ENCODE assay signal across 33 cellular contexts in genomic region chr7:10484767-10485166, GRCh38.
DNase-seq lines count a peak whose midpoint lies in the region; ATAC-seq, FAIRE-seq and TF ChIP-seq lines count a peak whose summit lies in the region.
"Had no signal": no experiment of that assay in that cellular context is flagged by ENCODE, and none has a peak within 500 bp of the region (broad histone marks: within the 10 kb centered on the region; RNA-seq: fewer than 3 reads in every experiment).

No MANE protein-coding gene starts in this region.

- no peaks in the 10 kb centered on the region for H4K20me1 ChIP-seq in Loucy (ENCODE audit: insufficient read depth, low read length, poor library complexity, severe bottlenecking)
- no peaks in the 10 kb centered on the region; the same call in 1 of the 2 replicates for H4K20me1 ChIP-seq in K562 (replicated peaks; ENCODE audit: control insufficient read depth, insufficient read depth, low read length)
- H4K20me1 ChIP-seq: BLaER1; BLaER1 treated with 17β-estradiol and CSF1 and Interleukin-3, amounts not matched to agents 10 nM and 100 nM had no signal

- CTCF ChIA-PET in K562 (lab: Yijun Ruan, JAX; ENCODE audit: low intra/inter-chr PET ratio), result no interaction called here

- in situ Hi-C loops in K562 (cut with MboI), result no loop called here

- ATAC-seq in K562 (no peak), HG03571 (IDR thresholded peaks at IDR 0.05; ENCODE audit: unreplicated experiment) (no peak)
- ATAC-seq: A549; CD8-positive, alpha-beta T cell had no signal

- no peak overlapping the region for H3K27ac ChIP-seq in K562 (ENCODE audit: extremely low read depth, low read depth, low read length)
- H3K27ac ChIP-seq: 22Rv1; A549; BLaER1; BLaER1 treated with 17β-estradiol and CSF1 and Interleukin-3, amounts not matched to agents 10 nM and 100 nM; C4-2B had no signal

- POLR2A ChIA-PET in K562 (lab: Yijun Ruan, JAX), result no interaction called here

- no peaks in the 10 kb centered on the region for H3K9me3 ChIP-seq in Loucy (ENCODE audit: insufficient read depth, low read depth, low read length)
- no peaks in the 10 kb centered on the region for H3K9me3 ChIP-seq in K562 (replicated peaks; ENCODE audit: control insufficient read depth, insufficient read depth, low read depth, low read length)
- H3K9me3 ChIP-seq: A549; BE2C; BLaER1; BLaER1 treated with 17β-estradiol and CSF1 and Interleukin-3, amounts not matched to agents 10 nM and 100 nM; Caco-2 had no signal

- H2AFZ ChIP-seq in Loucy (ENCODE audit: low read length) (no peak overlapping the region), K562 (ENCODE audit: low read depth, low read length) (no peak overlapping the region)

- TF ChIP-seq POLR2A in H54 (IDR thresholded peaks at IDR 0.05; ENCODE audit: low read depth, low read length) (no peak), K562 (conservative IDR thresholded peaks at IDR 0.05) (no peak)

- BruUV-seq in K562 (replicated peaks; lab: Mats Ljungman, UMichigan), result no TSS peak

- no peak overlapping the region for H3K9ac ChIP-seq in Loucy (ENCODE audit: low read depth, low read length, poor library complexity, severe bottlenecking)
- no peak overlapping the region for H3K9ac ChIP-seq in K562 (ENCODE audit: insufficient read depth in 1 of 2, low read depth in 2 of 2, low read length in 2 of 2)
- H3K9ac ChIP-seq: BLaER1; BLaER1 treated with 17β-estradiol and CSF1 and Interleukin-3, amounts not matched to agents 10 nM and 100 nM had no signal

- TF ChIP-seq CTCF in Loucy (conservative IDR thresholded peaks at IDR 0.05; ENCODE audit: low read length) (no peak), K562 (IDR thresholded peaks at IDR 0.05 in 2 of 3, conservative IDR thresholded peaks at IDR 0.05 in 1 of 3; ENCODE audit: insufficient read depth in 2 of 3, low read depth in 1 of 3, low read length in 3 of 3) (no peak)

- peaks cover 13% of the 10 kb centered on the region for H3K4me1 ChIP-seq in Loucy (ENCODE audit: insufficient read depth, low read length, poor library complexity, severe bottlenecking)
- no peaks in the 10 kb centered on the region; a peak in 1 of 5 replicates for H3K4me1 ChIP-seq in K562 (replicated peaks in 1 of 2; ENCODE audit: control insufficient read depth in 2 of 2, insufficient read depth in 2 of 2, low read length in 2 of 2)
- H3K4me1 ChIP-seq: A549, BE2C, BLaER1, Caco-2 had no signal

- H3K4me2 ChIP-seq in Loucy (ENCODE audit: low read depth, low read length, poor library complexity, severe bottlenecking), result peak overlapping the region; percentile 4
- H3K4me2 ChIP-seq in K562 (ENCODE audit: insufficient read depth, low read length), result no peak overlapping the region
- H3K4me2 ChIP-seq: A549; BLaER1; BLaER1 treated with 17β-estradiol and CSF1 and Interleukin-3, amounts not matched to agents 10 nM and 100 nM had no signal

- intact Hi-C loops in K562 (cut with micrococcal nuclease), result no loop called here

- H3K4me3 ChIP-seq in Loucy (ENCODE audit: low read length, poor library complexity, severe bottlenecking) (no peak overlapping the region), K562 (no peak overlapping the region)
- H3K4me3 ChIP-seq: A549; BLaER1; BLaER1 treated with 17β-estradiol and CSF1 and Interleukin-3, amounts not matched to agents 10 nM and 100 nM had no signal

- H3K9me2 ChIP-seq in Loucy (replicated peaks; ENCODE audit: low read depth, low read length), result no peaks in the 10 kb centered on the region

- DNase-seq in H54 (ENCODE audit: insufficient read length, low spot score), result no peak
- no peak for DNase-seq in K562 (ENCODE audit: extremely low read depth in 1 of 4, low spot score in 3 of 4)
- DNase-seq in NCI-H748 (lab: John Stamatoyannopoulos, UW; ENCODE audit: unreplicated experiment), result no peak
- no peak for DNase-seq in cerebellar nuclear complex (lab: John Stamatoyannopoulos, UW)
- DNase-seq: 8988T; ACHN; AML-193; BE2C; C1 segment of cervical spinal cord; Caco-2; Calu3; CD4-positive, alpha-beta memory T cell; CD4-positive, alpha-beta T cell; CD4-positive, CD25-positive, alpha-beta regulatory T cell; CD8-positive, alpha-beta memory T cell; CD8-positive, alpha-beta T cell; COR-L47; DMS 273 treated with DMSO at 0.1 percent for 48 hours; DMS153; DMS53; DMS79; DMS79 treated with DMSO at 0.1 percent for 48 hours; DND-41; EL had no signal

- no peak for TF ChIP-seq RAD21 in K562 (CRISPR knock-in tag; conservative IDR thresholded peaks at IDR 0.05 in 1 of 2, IDR thresholded peaks at IDR 0.05 in 1 of 2)

- H3K27me3 ChIP-seq in Loucy (ENCODE audit: insufficient read depth, low read length, poor library complexity, severe bottlenecking) (no peaks in the 10 kb centered on the region), K562 (ENCODE audit: control insufficient read depth in 2 of 2, insufficient read depth in 2 of 2, low read length in 2 of 2) (no peaks in the 10 kb centered on the region)
- H3K27me3 ChIP-seq: BE2C; BLaER1; BLaER1 treated with 17β-estradiol and CSF1 and Interleukin-3, amounts not matched to agents 10 nM and 100 nM had no signal

- no peak for TF ChIP-seq EP300 in K562 (IDR thresholded peaks at IDR 0.05; ENCODE audit: low read length)

- H3K79me2 ChIP-seq in Loucy (ENCODE audit: insufficient read depth, low read length), result no peaks in the 10 kb centered on the region
- no peaks in the 10 kb centered on the region for H3K79me2 ChIP-seq in K562 (ENCODE audit: control insufficient read depth, insufficient read depth, low read length)

- FAIRE-seq in H54 (lab: Jason Lieb, UNC), result peak; percentile 30
- no peak for FAIRE-seq in K562 (lab: Jason Lieb, UNC)
- FAIRE-seq: A204.1, A549, D721Med had no signal

- no peaks in the 10 kb centered on the region for H3K9me1 ChIP-seq in K562 (ENCODE audit: control insufficient read depth, insufficient read depth, low read length)

- no peaks in the 10 kb centered on the region for H3F3A ChIP-seq in Loucy (ENCODE audit: low read depth)

- H3K36me3 ChIP-seq in Loucy (ENCODE audit: insufficient read depth, low read length) (no peaks in the 10 kb centered on the region), K562 (ENCODE audit: control insufficient read depth, insufficient read depth, low read length) (peaks cover 5% of the 10 kb centered on the region; the same call in 2 of the 3 replicates)
- H3K36me3 ChIP-seq: BE2C; BLaER1; BLaER1 treated with 17β-estradiol and CSF1 and Interleukin-3, amounts not matched to agents 10 nM and 100 nM had no signal

TF ChIP-seq in K562, 482 proteins besides CTCF, POLR2A, EP300 and RAD21:
- TF ChIP-seq ADNP (tag; IDR thresholded peaks at IDR 0.05), result peak; percentile 53; the same call in 1 of the 2 replicates
- peak; percentile 79 for TF ChIP-seq RBM25 (IDR thresholded peaks at IDR 0.05; ENCODE audit: low read depth, low read length, severe bottlenecking)
- peak; percentile 60; the same call in 1 of the 2 replicates for TF ChIP-seq BCOR (IDR thresholded peaks at IDR 0.05)
- TF ChIP-seq SRSF9 (IDR thresholded peaks at IDR 0.05; ENCODE audit: borderline replicate concordance, low read depth, low read length), result no peak
